In the genomic region with DNA sequence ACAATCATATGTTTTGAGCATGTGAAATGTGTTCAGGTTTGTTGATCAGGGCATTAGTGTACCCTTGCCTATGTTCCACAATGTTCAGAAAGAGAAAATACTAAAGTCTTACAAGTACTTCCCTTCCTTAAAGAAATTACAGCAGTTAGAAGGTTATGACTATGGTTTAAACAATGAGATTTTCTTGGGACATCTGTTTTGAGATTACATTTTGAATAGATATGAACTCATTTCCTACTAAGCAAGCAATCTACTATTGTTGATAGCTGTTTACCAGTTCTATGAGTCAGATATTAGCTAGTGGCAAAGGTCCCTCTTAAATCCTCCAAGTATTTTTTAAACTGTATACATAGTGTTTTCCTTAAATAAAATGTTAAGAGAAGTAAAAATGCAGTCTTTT, we compare ENCODE assay signal across 1 cellular context.
TF ChIP-seq lines count a peak whose summit lies in the region.

No MANE protein-coding gene starts in this region.

TF ChIP-seq in WTC11, 78 proteins besides CTCF, POLR2A, EP300 and RAD21 (continued from another document):
- TF ChIP-seq, protein P1, sequence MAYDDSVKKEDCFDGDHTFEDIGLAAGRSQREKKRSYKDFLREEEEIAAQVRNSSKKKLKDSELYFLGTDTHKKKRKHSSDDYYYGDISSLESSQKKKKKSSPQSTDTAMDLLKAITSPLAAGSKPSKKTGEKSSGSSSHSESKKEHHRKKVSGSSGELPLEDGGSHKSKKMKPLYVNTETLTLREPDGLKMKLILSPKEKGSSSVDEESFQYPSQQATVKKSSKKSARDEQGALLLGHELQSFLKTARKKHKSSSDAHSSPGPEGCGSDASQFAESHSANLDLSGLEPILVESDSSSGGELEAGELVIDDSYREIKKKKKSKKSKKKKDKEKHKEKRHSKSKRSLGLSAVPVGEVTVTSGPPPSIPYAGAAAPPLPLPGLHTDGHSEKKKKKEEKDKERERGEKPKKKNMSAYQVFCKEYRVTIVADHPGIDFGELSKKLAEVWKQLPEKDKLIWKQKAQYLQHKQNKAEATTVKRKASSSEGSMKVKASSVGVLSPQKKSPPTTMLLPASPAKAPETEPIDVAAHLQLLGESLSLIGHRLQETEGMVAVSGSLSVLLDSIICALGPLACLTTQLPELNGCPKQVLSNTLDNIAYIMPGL (CRISPR knock-in tag; IDR thresholded peaks at IDR 0.05), result no peak
- TF ChIP-seq, protein P2, sequence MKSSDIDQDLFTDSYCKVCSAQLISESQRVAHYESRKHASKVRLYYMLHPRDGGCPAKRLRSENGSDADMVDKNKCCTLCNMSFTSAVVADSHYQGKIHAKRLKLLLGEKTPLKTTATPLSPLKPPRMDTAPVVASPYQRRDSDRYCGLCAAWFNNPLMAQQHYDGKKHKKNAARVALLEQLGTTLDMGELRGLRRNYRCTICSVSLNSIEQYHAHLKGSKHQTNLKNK (CRISPR knock-in tag; IDR thresholded peaks at IDR 0.05), result no peak
- no peak for TF ChIP-seq TEAD1 (CRISPR knock-in tag; IDR thresholded peaks at IDR 0.05)
- TF ChIP-seq ZNF138 (CRISPR knock-in tag; conservative IDR thresholded peaks at IDR 0.05), result no peak
- TF ChIP-seq ATF1 (CRISPR knock-in tag; IDR thresholded peaks at IDR 0.05), result no peak
- TF ChIP-seq ZNF317 (CRISPR knock-in tag; IDR thresholded peaks at IDR 0.05; ENCODE audit: borderline replicate concordance, low read depth), result no peak
